Comparison of ENCODE assay signal across 2 cellular contexts in genomic region chr1:31830511-31830910, GRCh38.
TF ChIP-seq lines count a peak whose summit lies in the region.

No MANE protein-coding gene starts in this region.

TF ChIP-seq in IMR-90, 13 proteins besides CTCF, POLR2A, EP300 and RAD21:
- TF ChIP-seq FOS (IDR thresholded peaks at IDR 0.05; ENCODE audit: low read depth, low read length): no peak
- TF ChIP-seq CEBPB (IDR thresholded peaks at IDR 0.05; ENCODE audit: low read depth, low read length): no peak
- no peak for TF ChIP-seq SMC3 (IDR thresholded peaks at IDR 0.05; ENCODE audit: low read depth, low read length)
- no peak for TF ChIP-seq MAZ (IDR thresholded peaks at IDR 0.05; ENCODE audit: borderline replicate concordance, low read depth, low read length)
- TF ChIP-seq BHLHE40 (IDR thresholded peaks at IDR 0.05; ENCODE audit: low read depth, low read length): no peak
- TF ChIP-seq NFE2L2 (IDR thresholded peaks at IDR 0.05; ENCODE audit: low read depth, low read length): no peak
- TF ChIP-seq MXI1 (IDR thresholded peaks at IDR 0.05; ENCODE audit: borderline replicate concordance, low read depth, low read length): no peak
- no peak for TF ChIP-seq CHD1 (IDR thresholded peaks at IDR 0.05; ENCODE audit: low read depth, low read length)
- no peak for TF ChIP-seq MAFK (IDR thresholded peaks at IDR 0.05; ENCODE audit: low read depth, low read length)
- no peak for TF ChIP-seq USF2 (IDR thresholded peaks at IDR 0.05; ENCODE audit: low read depth, low read length)
- no peak for TF ChIP-seq RFX5 (IDR thresholded peaks at IDR 0.05; ENCODE audit: low read depth, low read length)
- no peak for TF ChIP-seq ELK1 (IDR thresholded peaks at IDR 0.05; ENCODE audit: borderline replicate concordance, low read depth, low read length)
- no peak for TF ChIP-seq RCOR1 (IDR thresholded peaks at IDR 0.05; ENCODE audit: insufficient replicate concordance, low read length)

TF ChIP-seq in H1, 55 proteins besides CTCF, POLR2A, EP300 and RAD21:
- TF ChIP-seq ASH2L (IDR thresholded peaks at IDR 0.05; ENCODE audit: low read length) (no peak), SUZ12 (IDR thresholded peaks at IDR 0.05; ENCODE audit: low read length) (no peak), RXRA (IDR thresholded peaks at IDR 0.05; ENCODE audit: insufficient read depth, low read depth, low read length) (no peak), USF2 (IDR thresholded peaks at IDR 0.05; ENCODE audit: low read length) (no peak), JUN (IDR thresholded peaks at IDR 0.05; ENCODE audit: low read depth, low read length) (no peak), SIRT6 (IDR thresholded peaks at IDR 0.05; ENCODE audit: low read length) (no peak)
